In the genomic region with DNA sequence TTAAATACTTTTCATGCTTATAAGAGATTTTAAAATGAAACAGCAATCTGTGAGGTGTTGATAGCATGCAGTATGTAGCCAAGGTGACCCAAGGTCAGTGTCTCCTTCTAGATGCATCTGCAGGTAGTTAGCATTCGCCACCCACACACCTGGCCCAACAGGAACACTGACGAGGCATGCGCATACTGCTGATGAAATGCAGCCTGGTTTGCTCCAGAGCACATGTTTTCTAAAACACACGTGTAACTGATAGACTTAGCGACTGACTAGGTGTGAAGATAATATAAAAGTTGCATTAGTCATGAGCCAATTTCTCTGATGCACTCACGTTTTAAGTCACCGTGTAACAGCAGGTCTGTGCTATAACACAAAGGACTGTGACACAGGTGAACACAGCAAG, we compare ENCODE assay signal across 23 cellular contexts.
"Had no signal": no experiment of that assay in that cellular context is flagged by ENCODE, and none has a peak within 500 bp of the region (broad histone marks: within the 10 kb centered on the region; RNA-seq: fewer than 3 reads in every experiment).

No MANE protein-coding gene starts in this region.

- H3K36me3 ChIP-seq: esophagus muscularis mucosa, gastroesophageal sphincter, heart left ventricle, left lung, lower lobe of right lung had no signal

- H3K36me3 Mint-ChIP-seq: mesothelial cell of epicardium had no signal

- H2AFZ ChIP-seq: hepatocyte had no signal

- H3K79me2 ChIP-seq: hepatocyte had no signal

- H3K4me3 ChIP-seq: coronary artery, dorsolateral prefrontal cortex, esophagus muscularis mucosa, gastroesophageal sphincter, heart left ventricle, hepatocyte, left lung, lower lobe of right lung, mucosa of descending colon had no signal

- H3K4me2 ChIP-seq: hepatocyte had no signal

- FAIRE-seq: colon, endothelial cell of umbilical vein, frontal cortex, islet of Langerhans, keratinocyte had no signal

- H3K27ac Mint-ChIP-seq: mesothelial cell of epicardium had no signal

- H3K4me1 Mint-ChIP-seq: mesothelial cell of epicardium had no signal

- H3K9me3 Mint-ChIP-seq: mesothelial cell of epicardium had no signal

- H3K4me3 Mint-ChIP-seq: mesothelial cell of epicardium had no signal

- H3K27ac ChIP-seq: coronary artery, dorsolateral prefrontal cortex, esophagus muscularis mucosa, foreskin keratinocyte, gastroesophageal sphincter, heart left ventricle, hepatocyte, left lung, lower lobe of right lung had no signal

- H3K9me3 ChIP-seq: esophagus muscularis mucosa, gastroesophageal sphincter, heart left ventricle, left lung, lower lobe of right lung, mucosa of descending colon had no signal

- ATAC-seq: foreskin keratinocyte, gastroesophageal sphincter, heart left ventricle, left cardiac atrium, left lung, left ventricle myocardium superior, lower lobe of right lung, mucosa of descending colon had no signal

- H3K27me3 ChIP-seq: dorsolateral prefrontal cortex, esophagus muscularis mucosa, gastroesophageal sphincter, heart left ventricle, hepatocyte, left lung had no signal

- H3K4me1 ChIP-seq: foreskin keratinocyte, gastroesophageal sphincter had no signal

- DNase-seq: dermis blood vessel endothelial cell; dorsolateral prefrontal cortex; effector CD4-positive, alpha-beta T cell; effector memory CD4-positive, alpha-beta T cell; foreskin keratinocyte; heart left ventricle; hypothalamus; left cardiac atrium; left lung; left ventricle myocardium superior; lower lobe of right lung; mesenchymal stem cell; mucosa of descending colon had no signal
